ENCODE assay signal across 24 cellular contexts in the genomic region with DNA sequence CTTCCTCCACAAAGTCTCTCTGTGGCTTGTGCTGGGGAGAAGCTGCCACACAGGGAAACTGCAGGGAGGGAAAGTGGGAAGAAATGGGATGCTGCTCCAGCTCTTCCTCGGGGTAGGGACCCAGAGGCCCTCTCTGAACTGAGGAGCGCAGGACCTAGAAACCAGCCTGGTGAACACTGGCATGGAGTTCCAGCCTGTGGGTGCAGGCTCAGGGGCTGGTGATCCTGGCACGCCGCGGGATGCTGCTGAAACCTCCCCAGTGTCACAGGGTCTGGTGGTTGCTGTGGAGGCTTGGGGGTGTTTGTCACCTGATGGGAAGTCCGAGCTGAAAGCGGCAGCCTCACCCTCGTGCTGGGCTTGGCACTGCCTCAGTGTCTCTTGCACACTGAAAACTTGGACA. TPM values are rescaled to one million over a fixed set of nuclear protein-coding genes. Genes with fewer than 3 reads are reported as not detected.
A peak's percentile ranks its signal among the peaks of the same experiment; 100 is the strongest.
DNase-seq lines count a peak whose midpoint lies in the region; ATAC-seq and TF ChIP-seq lines count a peak whose summit lies in the region.
"Had no signal": no experiment of that assay in that cellular context is flagged by ENCODE, and none has a peak within 500 bp of the region (broad histone marks: within the 10 kb centered on the region; RNA-seq: fewer than 3 reads in every experiment).

No MANE protein-coding gene starts in this region.

- no peak overlapping the region for H3K4me3 Mint-ChIP-seq in MCF 10A (ENCODE audit: unreplicated experiment)
- H3K4me3 Mint-ChIP-seq: CD4-positive, alpha-beta T cell; IgD-negative memory B cell had no signal

- H3K27ac ChIP-seq in breast epithelium (peak overlapping the region; percentile 36 to 38), RWPE1 (peak overlapping the region; percentile 47), foreskin keratinocyte (peak overlapping the region; percentile 36), trophoblast cell (ENCODE audit: low read depth, low read length) (no peak overlapping the region)
- H3K27ac ChIP-seq: 22Rv1, C4-2B had no signal

- intact Hi-C loops in breast epithelium (cut with DNase I; ENCODE audit: low total_unique reads) (no loop called here), MCF 10A (cut with micrococcal nuclease) (no loop called here), Right ventricle myocardium inferior (cut with DNase I) (no loop called here)

- peak overlapping the region; percentile 37 for H2BK12ac ChIP-seq in trophoblast cell (ENCODE audit: low read length)

- no peak overlapping the region for H3K27ac Mint-ChIP-seq in MCF 10A (ENCODE audit: low read depth, unreplicated experiment)
- H3K27ac Mint-ChIP-seq: CD4-positive, alpha-beta T cell; IgD-negative memory B cell had no signal

- POLR2A ChIA-PET in MCF 10A (lab: Yijun Ruan, JAX) = interaction anchor here (0.9 to 1.0 kb wide), 2 partner anchors 39 to 72 kb away, joined by 3 read pairs; no protein-coding TSS in a partner anchor
- POLR2A ChIA-PET in RWPE1 (lab: Yijun Ruan, JAX; ENCODE audit: low non-redundant PET) = no interaction called here

- H2AFZ ChIP-seq in trophoblast cell (ENCODE audit: insufficient read depth, low read length, poor library complexity) = no peak overlapping the region

- H3K4me3 ChIP-seq in breast epithelium (no peak overlapping the region), trophoblast cell (ENCODE audit: low read depth, low read length) (no peak overlapping the region)
- H3K4me3 ChIP-seq: A549, GM12878 had no signal

- no peak overlapping the region for H3K4me2 ChIP-seq in trophoblast cell (ENCODE audit: low read length)
- H3K4me2 ChIP-seq: A549 had no signal

- no peak for ATAC-seq in foreskin keratinocyte
- ATAC-seq in Right ventricle myocardium inferior = no peak
- no peak for ATAC-seq in GM21515 (IDR thresholded peaks at IDR 0.05; ENCODE audit: unreplicated experiment)
- ATAC-seq: A549, GM12878, HepG2 had no signal

- no peak overlapping the region for H4K12ac ChIP-seq in trophoblast cell (ENCODE audit: low read depth, low read length)

- peak overlapping the region; percentile 82 for H2BK120ac ChIP-seq in trophoblast cell (ENCODE audit: insufficient read depth, low read length, poor library complexity)

- H3K4ac ChIP-seq in trophoblast cell (ENCODE audit: low read depth, low read length) = no peak overlapping the region

- no TSS peak for BruUV-seq in MCF 10A (replicated peaks; lab: Mats Ljungman, UMichigan)

- H3K23ac ChIP-seq in trophoblast cell (ENCODE audit: low read length) = no peak overlapping the region

- no peaks in the 10 kb centered on the region for H3K36me3 ChIP-seq in breast epithelium
- no peaks in the 10 kb centered on the region for H3K36me3 ChIP-seq in trophoblast cell (ENCODE audit: control insufficient read depth in 1 of 2, insufficient read depth in 2 of 2, low read length in 2 of 2)

- no peak overlapping the region for H2BK5ac ChIP-seq in trophoblast cell (ENCODE audit: low read depth, low read length, poor library complexity)

- no peaks in the 10 kb centered on the region for H3K9me3 Mint-ChIP-seq in MCF 10A (ENCODE audit: unreplicated experiment)
- H3K9me3 Mint-ChIP-seq: CD4-positive, alpha-beta T cell; IgD-negative memory B cell had no signal

- H3K14ac ChIP-seq in trophoblast cell (ENCODE audit: low read length) = peak overlapping the region; percentile 65

- H4K91ac ChIP-seq in trophoblast cell (ENCODE audit: low read depth, low read length) = peak overlapping the region; percentile 92

- H2AK5ac ChIP-seq in trophoblast cell (ENCODE audit: low read length) = peak overlapping the region; percentile 49

- no peaks in the 10 kb centered on the region for H3K36me3 Mint-ChIP-seq in MCF 10A (ENCODE audit: insufficient read depth, unreplicated experiment)
- H3K36me3 Mint-ChIP-seq: IgD-negative memory B cell had no signal

- peaks cover 55% of the 10 kb centered on the region for H3K4me1 Mint-ChIP-seq in MCF 10A (ENCODE audit: insufficient read depth, unreplicated experiment)
- H3K4me1 Mint-ChIP-seq: IgD-negative memory B cell had no signal

- no peak for TF ChIP-seq POLR2A in breast epithelium (IDR thresholded peaks at IDR 0.05)

- no CpG with 5 or more reads among the region's 8 CpGs for WGBS in trophoblast cell (ENCODE audit: extremely low coverage, insufficient coverage, insufficient read length)

- DNase-seq in breast epithelium (ENCODE audit: low spot score in 2 of 2) = no peak
- DNase-seq in MCF 10A (ENCODE audit: unreplicated experiment) = no peak
- no peak for DNase-seq in RWPE1 (ENCODE audit: low spot score)
- no peak for DNase-seq in foreskin keratinocyte
- no peak for DNase-seq in trophoblast cell
- no peak for DNase-seq in Right ventricle myocardium inferior (ENCODE audit: missing footprints)
- no peak for DNase-seq in KG1 (lab: John Stamatoyannopoulos, UW)
- DNase-seq: AML-193; CD4-positive, alpha-beta T cell; DMS 273 treated with DMSO at 0.1 percent for 48 hours; DMS53; DND-41; EL; GOT3; H7 had no signal

- no peaks in the 10 kb centered on the region for H3K4me1 ChIP-seq in breast epithelium
- H3K4me1 ChIP-seq in foreskin keratinocyte = peaks cover 71% of the 10 kb centered on the region
- H3K4me1 ChIP-seq in trophoblast cell (ENCODE audit: control insufficient read depth in 1 of 2, insufficient read depth in 2 of 2, low read length in 2 of 2) = peaks cover 37 to 56% of the 10 kb centered on the region in 2 experiments

- no peaks in the 10 kb centered on the region for H3K27me3 Mint-ChIP-seq in MCF 10A (ENCODE audit: insufficient read depth, unreplicated experiment)

- H3K18ac ChIP-seq in trophoblast cell (ENCODE audit: low read length) = peak overlapping the region; percentile 12

- peaks cover 2% of the 10 kb centered on the region for H3K79me2 ChIP-seq in trophoblast cell (ENCODE audit: control insufficient read depth, insufficient read depth, low read length, poor library complexity)

- no peak overlapping the region for H3K9ac ChIP-seq in trophoblast cell (ENCODE audit: low read length)

- H3K27me3 ChIP-seq in breast epithelium = no peaks in the 10 kb centered on the region
- no peaks in the 10 kb centered on the region for H3K27me3 ChIP-seq in foreskin keratinocyte
- no peaks in the 10 kb centered on the region for H3K27me3 ChIP-seq in trophoblast cell (ENCODE audit: insufficient read depth, low read length)

- H3K9me3 ChIP-seq in breast epithelium (no peaks in the 10 kb centered on the region), trophoblast cell (ENCODE audit: insufficient read depth, low read depth, low read length) (peaks cover 2% of the 10 kb centered on the region)
- H3K9me3 ChIP-seq: A549 had no signal

- CTCF ChIA-PET in MCF 10A (lab: Yijun Ruan, JAX) = no interaction called here
- CTCF ChIA-PET in RWPE1 (lab: Yijun Ruan, JAX) = interaction anchor here (1.1 kb wide), 1 partner anchor 440 kb away, joined by 3 read pairs; no protein-coding TSS in a partner anchor

- H3K79me1 ChIP-seq in trophoblast cell (ENCODE audit: low read length) = peaks cover 51% of the 10 kb centered on the region

- TF ChIP-seq CTCF in breast epithelium (IDR thresholded peaks at IDR 0.05) (no peak), MCF 10A (IDR thresholded peaks at IDR 0.05; ENCODE audit: unreplicated experiment) (no peak), RWPE1 (conservative IDR thresholded peaks at IDR 0.05; ENCODE audit: low read depth) (no peak), foreskin keratinocyte (conservative IDR thresholded peaks at IDR 0.05) (no peak)

- no peak overlapping the region for H4K8ac ChIP-seq in trophoblast cell (ENCODE audit: low read depth, low read length)

RNA-seq across cellular contexts. Expression of gene KRT75, which starts 5.2 kb away (rescaled TPM):
- total RNA-seq in breast epithelium (not detected), MCF 10A (2022) (not detected in 2 replicates), foreskin keratinocyte (4.7 and 7.5 TPM in 2 replicates), Right ventricle myocardium inferior (not detected)
- 4.9 and 7.4 TPM in 2 replicates for polyA plus RNA-seq in foreskin keratinocyte
- 0.04 TPM in 2 replicates for polyA plus RNA-seq in trophoblast cell (2013)
- total RNA-seq: CD4-positive, alpha-beta T cell; GM12878; H7; HepG2 had no signal
- polyA plus RNA-seq: A549, BJ, GM12878, HepG2, IgD-negative memory B cell had no signal

RNA-seq across cellular contexts. Expression of gene KRT6B, which starts 12.5 kb away (rescaled TPM):
- total RNA-seq in breast epithelium (10 to 100 TPM in 2 of 3 donors, not detected in 1; 42.0 to 69.2 TPM), MCF 10A (2022) (2.3 and 3.3 TPM in 2 replicates), foreskin keratinocyte (167 and 323 TPM in 2 replicates), Right ventricle myocardium inferior (not detected)
- 152 and 315 TPM in 2 replicates for polyA plus RNA-seq in foreskin keratinocyte
- polyA plus RNA-seq in trophoblast cell (2013) = not detected in 2 replicates
- total RNA-seq: CD4-positive, alpha-beta T cell; G401; GM12878; H7; HepG2 had no signal
- polyA plus RNA-seq: A549, BJ, HepG2, IgD-negative memory B cell had no signal

RNA-seq across cellular contexts. Expression of gene KRT82, which starts 33.3 kb away (rescaled TPM):
- total RNA-seq in breast epithelium (not detected), MCF 10A (2022) (not detected in 2 replicates), foreskin keratinocyte (not detected in 2 replicates), Right ventricle myocardium inferior (not detected)
- not detected in 2 replicates for polyA plus RNA-seq in foreskin keratinocyte
- 0.01 TPM in 2 replicates for polyA plus RNA-seq in trophoblast cell (2013)
- total RNA-seq: CD4-positive, alpha-beta T cell; G401; GM12878; H7; HepG2 had no signal
- polyA plus RNA-seq: A549, BJ, GM12878, HepG2, IgD-negative memory B cell had no signal

RNA-seq across cellular contexts. Expression of gene KRT6C, which starts 34.2 kb away (rescaled TPM):
- total RNA-seq in breast epithelium = not detected
- 0.19 and 0.44 TPM in 2 replicates for total RNA-seq in MCF 10A (2022)
- 4.5 and 7.6 TPM in 2 replicates for total RNA-seq in foreskin keratinocyte
- polyA plus RNA-seq in foreskin keratinocyte = 4.0 and 6.3 TPM in 2 replicates
- not detected in 2 replicates for polyA plus RNA-seq in trophoblast cell (2013)
- not detected for total RNA-seq in Right ventricle myocardium inferior
- total RNA-seq: CD4-positive, alpha-beta T cell; G401; GM12878; H7; HepG2 had no signal
- polyA plus RNA-seq: A549, BJ, GM12878, IgD-negative memory B cell had no signal

RNA-seq across cellular contexts. Expression of gene KRT6A, which starts 53.6 kb away (rescaled TPM):
- total RNA-seq in breast epithelium = 1 to 10 TPM in 1 of 3 donors, under 1 TPM in 1, not detected in 1; 0.33 to 3.1 TPM
- 1,403 and 1,688 TPM in 2 replicates for total RNA-seq in MCF 10A (2022)
- total RNA-seq in foreskin keratinocyte = 5,507 and 5,589 TPM in 2 replicates
- 5,333 and 5,444 TPM in 2 replicates for polyA plus RNA-seq in foreskin keratinocyte
- not detected in 2 replicates for polyA plus RNA-seq in trophoblast cell (2013)
- total RNA-seq in Right ventricle myocardium inferior = 0.16 TPM
- total RNA-seq: CD4-positive, alpha-beta T cell; G401; GM12878; H7; HepG2 had no signal
- polyA plus RNA-seq: BJ, IgD-negative memory B cell had no signal
